ENCODE assay signal across 1 cellular context in genomic region chr3:172139528-172140276, GRCh38.
TF ChIP-seq lines count a peak whose summit lies in the region.

No MANE protein-coding gene starts in this region.

TF ChIP-seq in K562, 482 proteins besides CTCF, POLR2A, EP300 and RAD21 (continued from another document):
- peak; percentile 44; the same call in 1 of the 2 replicates for TF ChIP-seq ZNF395 (CRISPR knock-in tag; IDR thresholded peaks at IDR 0.05)
- TF ChIP-seq MAFG (tag; conservative IDR thresholded peaks at IDR 0.05) = peak; percentile 30
- TF ChIP-seq ARID3A (IDR thresholded peaks at IDR 0.05; ENCODE audit: borderline replicate concordance, low read depth, low read length) = no peak
- TF ChIP-seq VEZF1 (CRISPR knock-in tag; IDR thresholded peaks at IDR 0.05) = no peak
- TF ChIP-seq ZNF277 (CRISPR knock-in tag; IDR thresholded peaks at IDR 0.05; ENCODE audit: borderline replicate concordance) = no peak
- TF ChIP-seq ZNF507 (tag; conservative IDR thresholded peaks at IDR 0.05) = no peak
- TF ChIP-seq NR2F6 (CRISPR knock-in tag; IDR thresholded peaks at IDR 0.05) = no peak
- no peak for TF ChIP-seq THAP7 (CRISPR knock-in tag; IDR thresholded peaks at IDR 0.05)
- peak; percentile 82; the same call in 1 of the 2 replicates for TF ChIP-seq ZKSCAN3 (CRISPR knock-in tag; IDR thresholded peaks at IDR 0.05)
- TF ChIP-seq ELK1 (CRISPR knock-in tag; IDR thresholded peaks at IDR 0.05) = no peak
- TF ChIP-seq ZNF24 (IDR thresholded peaks at IDR 0.05) = no peak
